In the genomic region with DNA sequence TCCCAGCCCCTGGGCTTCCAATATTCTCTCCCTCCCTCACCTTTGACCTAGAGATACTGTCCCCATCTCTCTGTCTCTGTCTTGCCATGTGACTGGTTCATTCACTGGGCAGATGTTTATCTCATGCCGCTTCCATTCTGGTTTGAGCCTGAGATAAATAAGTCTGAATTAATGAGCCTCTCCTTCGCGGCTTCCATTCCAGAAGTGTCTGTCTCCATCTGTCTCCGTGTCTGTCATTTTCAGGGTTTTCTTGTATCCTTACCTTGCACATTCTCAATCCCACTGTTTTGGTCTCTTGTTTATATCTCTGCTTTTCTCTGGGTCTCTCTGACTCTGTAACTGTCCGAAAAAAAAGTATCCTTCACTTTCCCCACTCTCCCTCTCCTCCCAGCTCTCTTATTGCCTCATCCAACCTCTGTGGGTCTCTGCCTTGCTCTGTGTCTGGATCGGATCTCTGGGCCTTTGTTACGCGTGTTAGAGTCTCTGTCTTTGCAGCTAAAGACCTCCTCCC, we compare ENCODE assay signal across 8 cellular contexts. TPM values are rescaled to one million over a fixed set of nuclear protein-coding genes. Genes with fewer than 3 reads are reported as not detected.
DNase-seq lines count a peak whose midpoint lies in the region; ATAC-seq and TF ChIP-seq lines count a peak whose summit lies in the region.

No MANE protein-coding gene starts in this region.

- no peak for ATAC-seq in right lobe of liver
- ATAC-seq in HG02840 (IDR thresholded peaks at IDR 0.05; ENCODE audit: low FRiP score, unreplicated experiment) = no peak

- CTCF ChIA-PET in activated naive CD4-positive, alpha-beta T cell treated with anti-CD3 and anti-CD28 coated beads for 36 hours (lab: Charles Lee) = interaction anchor here (1.0 kb wide), 1 partner anchor 35 kb away, joined by 3 read pairs; no protein-coding TSS in a partner anchor

- peaks cover 49% of the 10 kb centered on the region for H3K4me1 Mint-ChIP-seq in activated naive CD4-positive, alpha-beta T cell treated with anti-CD3 and anti-CD28 coated beads for 36 hours (ENCODE audit: low read depth)
- peaks cover 32% of the 10 kb centered on the region for H3K4me1 Mint-ChIP-seq in type B pancreatic cell (ENCODE audit: unreplicated experiment)

- peaks cover 27% of the 10 kb centered on the region for H3K36me3 Mint-ChIP-seq in activated naive CD4-positive, alpha-beta T cell treated with anti-CD3 and anti-CD28 coated beads for 36 hours (ENCODE audit: low read depth)
- peaks cover 1% of the 10 kb centered on the region for H3K36me3 Mint-ChIP-seq in type B pancreatic cell

- H3K27me3 ChIP-seq in adrenal gland = no peaks in the 10 kb centered on the region
- H3K27me3 ChIP-seq in right lobe of liver = no peaks in the 10 kb centered on the region

- H3K9me3 ChIP-seq in adrenal gland (replicated peaks in 1 of 3) (no peaks in the 10 kb centered on the region), right lobe of liver (no peaks in the 10 kb centered on the region)

- no peaks in the 10 kb centered on the region for H3K9me3 Mint-ChIP-seq in activated naive CD4-positive, alpha-beta T cell treated with anti-CD3 and anti-CD28 coated beads for 36 hours
- H3K9me3 Mint-ChIP-seq in type B pancreatic cell = no peaks in the 10 kb centered on the region

- H3K27ac ChIP-seq in adrenal gland (peak overlapping the region; percentile 34 to 89 (median 64)), right lobe of liver (peak overlapping the region; percentile 44 to 65 (median 64))

- intact Hi-C loops in activated naive CD4-positive, alpha-beta T cell treated with anti-CD3 and anti-CD28 coated beads for 36 hours (cut with micrococcal nuclease) = loop anchor here (1.0 kb wide), 1 partner anchor 14 kb away; a partner anchor contains a TSS
- intact Hi-C loops in adrenal gland (cut with DNase I) (no loop called here), right lobe of liver (cut with DNase I) (no loop called here), head of caudate nucleus (cut with DNase I) (no loop called here)

- peaks cover 22 to 30% of the 10 kb centered on the region in 2 donors for H3K4me1 ChIP-seq in adrenal gland (replicated peaks in 1 of 2)
- H3K4me1 ChIP-seq in right lobe of liver = peaks cover 0 to 44% (median 13%) of the 10 kb centered on the region in 4 donors

- H3K4me3 ChIP-seq in adrenal gland = peak overlapping the region in 1 of 4 donors; percentile 5
- H3K4me3 ChIP-seq in right lobe of liver = peak overlapping the region in 2 of 3 donors; percentile 55 to 61

- H3K36me3 ChIP-seq in adrenal gland (replicated peaks in 1 of 2) (no peaks in the 10 kb centered on the region), right lobe of liver (no peaks in the 10 kb centered on the region)

- H3K4me3 Mint-ChIP-seq in activated naive CD4-positive, alpha-beta T cell treated with anti-CD3 and anti-CD28 coated beads for 36 hours = peak overlapping the region; percentile 79
- peak overlapping the region; percentile 90 for H3K4me3 Mint-ChIP-seq in type B pancreatic cell

- peak overlapping the region; percentile 95 for H3K27ac Mint-ChIP-seq in activated naive CD4-positive, alpha-beta T cell treated with anti-CD3 and anti-CD28 coated beads for 36 hours
- H3K27ac Mint-ChIP-seq in type B pancreatic cell = peak overlapping the region; percentile 95

- WGBS in adrenal gland, 4 donors = 20 to 28% (median 25%) methylated on average over 8 of the region's 8 CpGs
- WGBS in right lobe of liver (ENCODE audit: insufficient coverage, low coverage, low lambda C conversion rate, missing lambda C conversion rate) = 36% methylated on average over 8 of the region's 8 CpGs

- H3K27me3 Mint-ChIP-seq in activated naive CD4-positive, alpha-beta T cell treated with anti-CD3 and anti-CD28 coated beads for 36 hours (ENCODE audit: low read depth) = no peaks in the 10 kb centered on the region
- H3K27me3 Mint-ChIP-seq in type B pancreatic cell = no peaks in the 10 kb centered on the region

- TF ChIP-seq CTCF in adrenal gland (IDR thresholded peaks at IDR 0.05) = no peak
- no peak for TF ChIP-seq CTCF in right lobe of liver (IDR thresholded peaks at IDR 0.05)
- TF ChIP-seq CTCF in type B pancreatic cell (conservative IDR thresholded peaks at IDR 0.05) = no peak

- no peak for DNase-seq in activated naive CD4-positive, alpha-beta T cell treated with anti-CD3 and anti-CD28 coated beads for 36 hours
- no peak for DNase-seq in activated naive CD4-positive, alpha-beta T cell treated with Interleukin-2 at 50 U/mL for 16 hours
- no peak for DNase-seq in adrenal gland
- no peak for DNase-seq in right lobe of liver
- no peak for DNase-seq in type B pancreatic cell (ENCODE audit: extremely low spot score, unreplicated experiment)
- no peak for DNase-seq in NCI-H2081 treated with DMSO at 0.1 percent for 48 hours (lab: John Stamatoyannopoulos, UW)
- DNase-seq in head of caudate nucleus = no peak

- no peak for TF ChIP-seq POLR2A in adrenal gland (IDR thresholded peaks at IDR 0.05)
- TF ChIP-seq POLR2A in right lobe of liver (IDR thresholded peaks at IDR 0.05) = no peak

RNA-seq across cellular contexts. Expression of a gene that starts 4.3 kb away (rescaled TPM):
- 10 to 100 TPM; 20.1 to 20.6 TPM for total RNA-seq in activated naive CD4-positive, alpha-beta T cell treated with anti-CD3 and anti-CD28 coated beads for 36 hours
- total RNA-seq in adrenal gland (10 to 100 TPM; 11.7 to 27.9 (median 18.5) TPM), right lobe of liver (10 to 100 TPM; 11.4 to 30.1 (median 17.2) TPM), type B pancreatic cell (ENCODE audit: low replicate concordance) (44.0 and 47.1 TPM in 2 replicates)
- 10 to 100 TPM in 2 of 3 donors, 1 to 10 TPM in 1; 4.3 to 29.9 (median 12.6) TPM for polyA plus RNA-seq in adrenal gland

RNA-seq across cellular contexts. Expression of a gene that starts 4.6 kb away (rescaled TPM):
- total RNA-seq in activated naive CD4-positive, alpha-beta T cell treated with anti-CD3 and anti-CD28 coated beads for 36 hours = 1,000 to 10,000 TPM; 2,373 to 2,473 TPM
- total RNA-seq in adrenal gland (1,000 to 10,000 TPM; 1,183 to 3,315 (median 1,866) TPM), right lobe of liver (100 to 1,000 TPM; 355 to 867 (median 385) TPM), type B pancreatic cell (ENCODE audit: low replicate concordance) (1,623 and 1,815 TPM in 2 replicates)
- 1,000 to 10,000 TPM in 2 of 3 donors, 100 to 1,000 TPM in 1; 575 to 5,137 (median 3,671) TPM for polyA plus RNA-seq in adrenal gland

RNA-seq across cellular contexts. Expression of a gene that starts 8.7 kb away (rescaled TPM):
- 1 to 10 TPM; 2.0 TPM for total RNA-seq in activated naive CD4-positive, alpha-beta T cell treated with anti-CD3 and anti-CD28 coated beads for 36 hours
- total RNA-seq in adrenal gland = under 1 TPM in 1 of 8 donors, not detected in 7; 0.75 TPM
- polyA plus RNA-seq in adrenal gland = 1 to 10 TPM in 1 of 3 donors, under 1 TPM in 1, not detected in 1; 0.24 to 1.6 TPM
- total RNA-seq in right lobe of liver = under 1 TPM in 2 of 6 experiments, not detected in 4; 0.22 to 0.37 TPM
- 6.1 and 8.1 TPM in 2 replicates for total RNA-seq in type B pancreatic cell (ENCODE audit: low replicate concordance)

RNA-seq across cellular contexts. Expression of a gene that starts 13.6 kb away (rescaled TPM):
- total RNA-seq in activated naive CD4-positive, alpha-beta T cell treated with anti-CD3 and anti-CD28 coated beads for 36 hours = 1 to 10 TPM; 7.8 to 9.7 TPM
- total RNA-seq in adrenal gland = 10 to 100 TPM; 30.1 to 78.3 (median 56.8) TPM
- 10 to 100 TPM; 11.5 to 80.6 (median 57.9) TPM for polyA plus RNA-seq in adrenal gland
- 10 to 100 TPM in 2 of 6 experiments, 1 to 10 TPM in 4; 1.8 to 11.6 (median 3.3) TPM for total RNA-seq in right lobe of liver
- 24.5 and 31.5 TPM in 2 replicates for total RNA-seq in type B pancreatic cell (ENCODE audit: low replicate concordance)

RNA-seq across cellular contexts. Expression of a gene that starts 17.1 kb away (rescaled TPM):
- total RNA-seq in activated naive CD4-positive, alpha-beta T cell treated with anti-CD3 and anti-CD28 coated beads for 36 hours = not detected
- total RNA-seq in adrenal gland (not detected), right lobe of liver (not detected), type B pancreatic cell (ENCODE audit: low replicate concordance) (not detected in 2 replicates)
- polyA plus RNA-seq in adrenal gland = not detected
